24 cellular contexts compared by ENCODE assay signal in genomic region chr3:62577153-62577552, GRCh38.
"Had no signal": no experiment of that assay in that cellular context is flagged by ENCODE, and none has a peak within 500 bp of the region (broad histone marks: within the 10 kb centered on the region; RNA-seq: fewer than 3 reads in every experiment).

No MANE protein-coding gene starts in this region.

- H3K4me1 ChIP-seq: left lung, lower lobe of right lung, pancreas, prostate gland, sigmoid colon, spleen, stomach, testis, thyroid gland, transverse colon, upper lobe of left lung had no signal

- DNase-seq: hippocampal formation; kidney; left colon; left lung; lower lobe of right lung; mammary epithelial cell; mesenchymal stem cell; naive thymus-derived CD8-positive, alpha-beta T cell; nucleus accumbens; pancreas; posterior cingulate gyrus; retina; right cardiac atrium; sigmoid colon; small intestine; spleen; stimulated activated naive B cell treated with anti-CD40 and anti-IgM and Interleukin-4, amounts not matched to agents 10 μg/mL and 1 μg/mL and 100 μg/mL, for 72 hours; stimulated activated naive CD8-positive, alpha-beta T cell treated with anti-CD3 and anti-CD28 coated beads, Interleukin-15, Interleukin-2, amounts not matched to agents 100 U/mL and 50 U/mL, for 24 hours; stomach; testis; thyroid gland; transverse colon; upper lobe of left lung had no signal

- H3K27ac ChIP-seq: left lung, lower lobe of right lung, pancreas, prostate gland, sigmoid colon, spleen, stomach, testis, thyroid gland, transverse colon, upper lobe of left lung had no signal

- H3K9me3 ChIP-seq: pancreas, prostate gland, sigmoid colon, testis, thyroid gland had no signal

- H3K27me3 ChIP-seq: left lung, pancreas, sigmoid colon, spleen, stomach, testis, thyroid gland, transverse colon, upper lobe of left lung had no signal

- H3K4me3 ChIP-seq: left lung, lower lobe of right lung, pancreas, prostate gland, sigmoid colon, spleen, stomach, testis, thyroid gland, transverse colon, upper lobe of left lung had no signal

- H3K36me3 ChIP-seq: left lung, lower lobe of right lung, pancreas, prostate gland, sigmoid colon, spleen, stomach, thyroid gland, transverse colon, upper lobe of left lung had no signal

- ATAC-seq: left colon; left lung; lower lobe of right lung; naive thymus-derived CD8-positive, alpha-beta T cell; pancreas; right cardiac atrium; stimulated activated naive B cell treated with anti-CD40 and anti-IgM and Interleukin-4, amounts not matched to agents 10 μg/mL and 1 μg/mL and 100 μg/mL, for 72 hours; stimulated activated naive CD8-positive, alpha-beta T cell treated with anti-CD3 and anti-CD28 coated beads, Interleukin-15, Interleukin-2, amounts not matched to agents 100 U/mL and 50 U/mL, for 24 hours had no signal
